8 cellular contexts compared by ENCODE assay signal in the genomic region with DNA sequence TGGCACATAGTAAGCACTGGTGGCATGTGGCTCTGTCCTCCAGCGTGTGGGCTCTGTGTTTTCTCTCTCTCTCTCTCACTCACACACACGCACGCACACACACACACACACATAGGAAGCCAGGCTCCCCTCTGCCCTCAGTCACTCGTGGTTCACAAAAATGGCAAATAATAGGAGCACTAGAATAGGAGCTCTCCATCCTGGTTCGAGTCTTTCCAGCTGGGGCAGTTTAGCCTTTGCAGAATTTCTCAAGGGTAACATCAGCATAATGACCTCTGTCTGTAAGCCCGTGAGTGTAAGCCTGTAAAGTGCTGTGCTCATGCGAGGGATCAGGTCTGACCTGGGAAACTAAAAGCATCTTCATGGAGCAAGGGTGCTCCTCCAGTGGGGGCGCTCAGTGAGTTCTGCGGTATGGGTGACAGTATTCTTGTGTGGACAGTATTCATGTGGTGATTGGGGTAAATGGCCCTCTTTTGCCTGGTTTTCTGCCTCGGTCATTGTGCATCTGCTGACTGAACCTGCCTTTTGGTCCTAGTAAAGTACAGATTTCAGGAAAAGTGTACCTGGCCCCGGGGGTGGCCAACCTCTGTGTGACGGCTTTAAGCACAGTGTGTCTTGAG. TPM values are rescaled to one million over a fixed set of nuclear protein-coding genes. Genes with fewer than 3 reads are reported as not detected.
DNase-seq lines count a peak whose midpoint lies in the region; ATAC-seq, FAIRE-seq and TF ChIP-seq lines count a peak whose summit lies in the region.

No MANE protein-coding gene starts in this region.

- no peak for DNase-seq in NB4 (ENCODE audit: low read depth)
- DNase-seq in adipocyte (ENCODE audit: low read depth): peak; percentile 58
- DNase-seq in iPS DF 6.9 (ENCODE audit: low read depth, low spot score): no peak
- no peak for DNase-seq in GM12892 (ENCODE audit: insufficient read length)
- no peak for DNase-seq in SIG-M5 (lab: John Stamatoyannopoulos, UW)

- H4K20me1 ChIP-seq in DOHH2 (ENCODE audit: control insufficient read depth, insufficient read depth, low read depth, low read length): peaks cover 10% of the 10 kb centered on the region; the same call in 1 of the 2 replicates

- no peak for TF ChIP-seq POLR2A in NB4 (IDR thresholded peaks at IDR 0.05; ENCODE audit: extremely low read depth, insufficient read length)
- TF ChIP-seq POLR2A in GM12892 (IDR thresholded peaks at IDR 0.05; ENCODE audit: low read depth, low read length): no peak

- H3K27me3 ChIP-seq in DOHH2 (ENCODE audit: control insufficient read depth, low read length) (peaks cover 29% of the 10 kb centered on the region), adipocyte (replicated peaks; ENCODE audit: control insufficient read depth, insufficient read depth, low read length) (no peaks in the 10 kb centered on the region), iPS DF 6.9 (ENCODE audit: control insufficient read depth, insufficient read depth, low read length) (no peaks in the 10 kb centered on the region; the same call in 1 of the 2 replicates), skeletal muscle satellite cell (ENCODE audit: control insufficient read depth, insufficient read depth, low read length) (no peaks in the 10 kb centered on the region)

- no peak for FAIRE-seq in GM12892 (lab: Jason Lieb, UNC)

- no CpG with 5 or more reads among the region's 12 CpGs for WGBS in iPS DF 6.9 (ENCODE audit: insufficient coverage, insufficient read length)

- H3K27ac ChIP-seq in DOHH2 (ENCODE audit: low read depth, low read length) (no peak overlapping the region), iPS DF 6.9 (ENCODE audit: low read length) (no peak overlapping the region)

- H3K9ac ChIP-seq in adipocyte (ENCODE audit: low read length) (peak overlapping the region; percentile 94), skeletal muscle satellite cell (ENCODE audit: low read depth, low read length) (peak overlapping the region; percentile 93)

- TF ChIP-seq CTCF in DOHH2 (IDR thresholded peaks at IDR 0.05; ENCODE audit: low read depth, low read length, poor library complexity, severe bottlenecking) (peak; percentile 36), NB4 (IDR thresholded peaks at IDR 0.05; ENCODE audit: low read depth, low read length) (no peak)

- H3K4me1 ChIP-seq in DOHH2 (ENCODE audit: control insufficient read depth, low read length): peaks cover 40% of the 10 kb centered on the region
- peaks cover 64% of the 10 kb centered on the region for H3K4me1 ChIP-seq in adipocyte (ENCODE audit: control insufficient read depth, insufficient read depth, low read length)
- peaks cover 17% of the 10 kb centered on the region for H3K4me1 ChIP-seq in iPS DF 6.9 (ENCODE audit: control insufficient read depth, insufficient read depth, low read length)
- peaks cover 69% of the 10 kb centered on the region for H3K4me1 ChIP-seq in skeletal muscle satellite cell (ENCODE audit: control insufficient read depth, insufficient read depth, low read length)

- H3K4me2 ChIP-seq in DOHH2 (ENCODE audit: low read length): peak overlapping the region; percentile 82
- peak overlapping the region; percentile 99 for H3K4me2 ChIP-seq in skeletal muscle satellite cell (ENCODE audit: low read length)

- H3K79me2 ChIP-seq in DOHH2 (ENCODE audit: control insufficient read depth, low read length): peaks cover 41% of the 10 kb centered on the region

- H3K9me3 ChIP-seq in DOHH2 (ENCODE audit: control insufficient read depth, insufficient read depth, low read length): no peaks in the 10 kb centered on the region
- no peaks in the 10 kb centered on the region for H3K9me3 ChIP-seq in adipocyte (ENCODE audit: control insufficient read depth, low read length)
- H3K9me3 ChIP-seq in iPS DF 6.9 (ENCODE audit: control insufficient read depth, insufficient read depth, low read length): no peaks in the 10 kb centered on the region
- H3K9me3 ChIP-seq in skeletal muscle satellite cell (replicated peaks; ENCODE audit: low read length): no peaks in the 10 kb centered on the region

- H3K4me3 ChIP-seq in DOHH2 (ENCODE audit: low read length) (peak overlapping the region; percentile 95), NB4 (ENCODE audit: low read depth, low read length) (peak overlapping the region; percentile 35), adipocyte (ENCODE audit: low read length) (peak overlapping the region; percentile 93), iPS DF 6.9 (ENCODE audit: low read length) (peak overlapping the region; percentile 61; the same call in 1 of the 2 replicates), skeletal muscle satellite cell (ENCODE audit: low read length) (peak overlapping the region; percentile 78)

- H3F3A ChIP-seq in DOHH2 (ENCODE audit: control insufficient read depth, insufficient read depth): peaks cover 11% of the 10 kb centered on the region

- no peaks in the 10 kb centered on the region for H3K9me2 ChIP-seq in DOHH2 (replicated peaks; ENCODE audit: control insufficient read depth, low read length)

- H3K36me3 ChIP-seq in DOHH2 (ENCODE audit: control insufficient read depth, low read length): peaks cover 36% of the 10 kb centered on the region
- peaks cover 17% of the 10 kb centered on the region for H3K36me3 ChIP-seq in adipocyte (ENCODE audit: control insufficient read depth, insufficient read depth, low read length, severe bottlenecking)
- no peaks in the 10 kb centered on the region; the same call in 1 of the 2 replicates for H3K36me3 ChIP-seq in iPS DF 6.9 (ENCODE audit: control insufficient read depth, insufficient read depth, low read length)
- H3K36me3 ChIP-seq in skeletal muscle satellite cell (ENCODE audit: insufficient read depth, low read length): peaks cover 28% of the 10 kb centered on the region

- ATAC-seq in GM21447 (IDR thresholded peaks at IDR 0.05; ENCODE audit: unreplicated experiment): no peak

RNA-seq across cellular contexts. Expression of gene ZC3H12A, which starts 0.8 kb away (rescaled TPM):
- 9.8 and 9.9 TPM in 2 replicates for total RNA-seq in skeletal muscle satellite cell (2012; rRNA removed)
- polyA plus RNA-seq in GM12892 (2012; ENCODE audit: missing spikeins): 9.8 TPM

RNA-seq across cellular contexts. Expression of gene MEAF6, which starts 41.0 kb away (rescaled TPM):
- 52.9 and 59.1 TPM in 2 replicates for total RNA-seq in skeletal muscle satellite cell (2012; rRNA removed)
- 45.3 TPM for polyA plus RNA-seq in GM12892 (2012; ENCODE audit: missing spikeins)

Comparison
In these comparisons a context has a peak if more than half of its experiments do, and no peak if none do; other contexts are left out.
1. H3K4me3 ChIP-seq: peak in every context shown above with its lines; median percentile 95 in DOHH2; 93 in adipocyte; 78 in skeletal muscle satellite cell; 61 in iPS DF 6.9; 35 in NB4.